1 cellular context compared by ENCODE assay signal in genomic region chr13:41058229-41059070, GRCh38.
TF ChIP-seq lines count a peak whose summit lies in the region.

No MANE protein-coding gene starts in this region.

TF ChIP-seq in H1, 55 proteins besides CTCF, POLR2A, EP300 and RAD21 (continued from another document):
- TF ChIP-seq USF2 (IDR thresholded peaks at IDR 0.05; ENCODE audit: low read length), result no peak
- TF ChIP-seq SAP30 (IDR thresholded peaks at IDR 0.05; ENCODE audit: insufficient read depth, insufficient replicate concordance, low read length), result no peak
- 0 out of 2 replicates have a peak, but pooled peaks have one; percentile 19 for TF ChIP-seq CEBPB (IDR thresholded peaks at IDR 0.05; ENCODE audit: low read depth, low read length)
- no peak for TF ChIP-seq SUZ12 (IDR thresholded peaks at IDR 0.05; ENCODE audit: low read length)
